8 cellular contexts compared by ENCODE assay signal in genomic region chr2:238320648-238321281, GRCh38. TPM values are rescaled to one million over a fixed set of nuclear protein-coding genes. Genes with fewer than 3 reads are reported as not detected.
DNase-seq lines count a peak whose midpoint lies in the region; ATAC-seq, FAIRE-seq and TF ChIP-seq lines count a peak whose summit lies in the region.

No MANE protein-coding gene starts in this region.

- H3K36me3 ChIP-seq in DND-41 (ENCODE audit: insufficient read depth, low read length) (no peaks in the 10 kb centered on the region), GM12878 (ENCODE audit: control insufficient read depth in 2 of 2, insufficient read depth in 2 of 2, low read length in 1 of 2) (no peaks in the 10 kb centered on the region; a peak in 1 of 4 replicates), left lung (no peaks in the 10 kb centered on the region), tibial artery (peaks cover 0 to 19% (median 3%) of the 10 kb centered on the region in 3 donors)

- intact Hi-C loops in GM12878 (cut with micrococcal nuclease; ENCODE audit: unreplicated experiment) = no loop called here
- intact Hi-C loops in left lung (cut with DNase I) = no loop called here
- intact Hi-C loops in tibial artery (cut with DNase I; ENCODE audit: low total_unique reads) = loop anchor here (2.0 kb wide), 1 partner anchor 32 kb away; the partner anchor contains the start of gene PER2

- no peak for TF ChIP-seq RAD21 in GM12878 (IDR thresholded peaks at IDR 0.05; ENCODE audit: insufficient read depth, low read depth, low read length)

- RAD21 ChIA-PET in GM12878 (lab: Charles Lee; ENCODE audit: unreplicated experiment) = no interaction called here

- WGBS in GM12878 (ENCODE audit: insufficient coverage, insufficient replicate concordance, low lambda C conversion rate, missing lambda C conversion rate) = 8% methylated on average over 25 of the region's 65 CpGs

- H3K4me1 ChIP-seq in DND-41 (ENCODE audit: insufficient read depth, low read length) (peaks cover 24% of the 10 kb centered on the region), GM12878 (ENCODE audit: control insufficient read depth, insufficient read depth, low read length) (peaks cover 7% of the 10 kb centered on the region), left lung (peaks cover 7 to 21% of the 10 kb centered on the region in 2 donors), tibial artery (peaks cover 0 to 26% (median 11%) of the 10 kb centered on the region in 4 donors)

- H3K79me2 ChIP-seq in DND-41 (ENCODE audit: insufficient read depth, low read length) (0 out of 2 replicates have a peak, but pooled peaks cover 3% of the 10 kb centered on the region), GM12878 (ENCODE audit: control insufficient read depth, insufficient read depth, low read length) (no peaks in the 10 kb centered on the region; the same call in 1 of the 2 replicates)

- SMC1A ChIA-PET in GM12878 (lab: Charles Lee; ENCODE audit: uncharacterized antibody, unreplicated experiment) = no interaction called here

- H4K20me1 ChIP-seq in DND-41 (ENCODE audit: insufficient read depth, low read length) = peaks cover 7% of the 10 kb centered on the region
- no peaks in the 10 kb centered on the region for H4K20me1 ChIP-seq in GM12878 (ENCODE audit: control insufficient read depth, insufficient read depth)

- TF ChIP-seq CTCF in DND-41 (IDR thresholded peaks at IDR 0.05; ENCODE audit: borderline replicate concordance, extremely low read depth, low read length, poor library complexity, severe bottlenecking) (no peak), GM12878 (IDR thresholded peaks at IDR 0.05 in 2 of 3, conservative IDR thresholded peaks at IDR 0.05 in 1 of 3; ENCODE audit: control insufficient read depth in 2 of 3, extremely low read depth in 1 of 3, insufficient read depth in 1 of 3, low read depth in 3 of 3, low read length in 3 of 3) (no peak), left lung (IDR thresholded peaks at IDR 0.05) (no peak), tibial artery (IDR thresholded peaks at IDR 0.05) (no peak)

- TF ChIP-seq EP300 in GM12878 (IDR thresholded peaks at IDR 0.05; ENCODE audit: borderline replicate concordance in 1 of 2, control insufficient read depth in 1 of 2, low read depth in 2 of 2, low read length in 2 of 2) = no peak

- no peak overlapping the region for H3K27ac ChIP-seq in DND-41 (ENCODE audit: low read length)
- no peak overlapping the region for H3K27ac ChIP-seq in GM12878 (ENCODE audit: control insufficient read depth, insufficient read depth)
- peak overlapping the region in 1 of 2 donors; percentile 33 for H3K27ac ChIP-seq in left lung
- H3K27ac ChIP-seq in tibial artery = peak overlapping the region; percentile 61 to 78

- H3K27me3 ChIP-seq in DND-41 (ENCODE audit: insufficient read depth, low read length, poor library complexity) (peaks cover 3% of the 10 kb centered on the region), GM12878 (replicated peaks in 1 of 2; ENCODE audit: control insufficient read depth in 2 of 2, insufficient read depth in 2 of 2, low read length in 1 of 2) (no peaks in the 10 kb centered on the region; a peak in 1 of 4 replicates), left lung (peaks cover 0 to 13% of the 10 kb centered on the region in 2 donors), tibial artery (no peaks in the 10 kb centered on the region)

- in situ Hi-C loops in GM12878 (cut with MboI) = no loop called here

- peak overlapping the region; percentile 64 for H2AFZ ChIP-seq in DND-41 (ENCODE audit: low read depth, low read length)
- H2AFZ ChIP-seq in GM12878 (ENCODE audit: control insufficient read depth, low read depth, low read length) = peak overlapping the region; percentile 39; the same call in 1 of the 2 replicates

- BruUV-seq in GM12878 (replicated peaks; lab: Mats Ljungman, UMichigan) = no TSS peak

- H3K9me3 ChIP-seq in DND-41 (ENCODE audit: insufficient read depth, low read length, severe bottlenecking) (no peaks in the 10 kb centered on the region), GM12878 (replicated peaks; ENCODE audit: control insufficient read depth, insufficient read depth, low read length) (no peaks in the 10 kb centered on the region), left lung (no peaks in the 10 kb centered on the region), tibial artery (no peaks in the 10 kb centered on the region)

- no peak for TF ChIP-seq POLR2A in GM12878 (IDR thresholded peaks at IDR 0.05; ENCODE audit: low read depth, low read length)

- DNase-seq in DND-41 (no peak), HPDE6-E6E7 (ENCODE audit: extremely low spot score) (peak; percentile 8), GM12878 (ENCODE audit: low read depth, low spot score) (no peak), left lung (peak in 1 of 2 donors; percentile 86), tibial artery (no peak), LoVo (ENCODE audit: low spot score) (no peak)
- no peak for DNase-seq in stimulated activated CD4-positive, alpha-beta T cell treated with anti-CD3 and anti-CD28 coated beads, Interleukin-4, amount 100 ng/mL, for 4 hours

- H3K4me3 ChIP-seq in DND-41 (ENCODE audit: low read depth in 1 of 2, low read length in 2 of 2) (peak overlapping the region; percentile 18 to 80; a peak in 3 of 4 replicates), GM12878 (peak overlapping the region; percentile 63), left lung (peak overlapping the region; percentile 64 to 67), tibial artery (peak overlapping the region; percentile 79 to 92)

- CTCF ChIA-PET in GM12878 (lab: Yijun Ruan, JAX) = no interaction called here

- POLR2A ChIA-PET in GM12878 (lab: Charles Lee) = interaction anchor here (1.2 to 1.4 kb wide), 2 partner anchors 8 to 32 kb away, joined by 3 to 4 read pairs; no protein-coding TSS in a partner anchor

- peak overlapping the region; percentile 63 for H3K9ac ChIP-seq in DND-41 (ENCODE audit: low read depth, low read length)
- H3K9ac ChIP-seq in GM12878 (ENCODE audit: control insufficient read depth, insufficient read depth, low read length) = peak overlapping the region; percentile 66

- no peak for FAIRE-seq in GM12878 (lab: Jason Lieb, UNC)

- peak overlapping the region; percentile 70 for H3K4me2 ChIP-seq in DND-41 (ENCODE audit: insufficient read depth, low read length)
- H3K4me2 ChIP-seq in GM12878 (ENCODE audit: control insufficient read depth, insufficient read depth) = peak overlapping the region; percentile 96

- peak; percentile 13; the same call in 2 of the 3 replicates for ATAC-seq in DND-41 (ENCODE audit: insufficient read depth, low read depth)
- peak; percentile 32 for ATAC-seq in GM21381 (IDR thresholded peaks at IDR 0.05; ENCODE audit: unreplicated experiment)
- peak; percentile 41 for ATAC-seq in GM12878
- ATAC-seq in left lung = peak; percentile 2

TF ChIP-seq in GM12878, 131 proteins besides CTCF, POLR2A, EP300 and RAD21 (continues in another document):
- TF ChIP-seq GABPA (IDR thresholded peaks at IDR 0.05; ENCODE audit: low read depth) = no peak

RNA-seq across cellular contexts. Expression of gene TRAF3IP1, which starts 0.4 kb away (rescaled TPM):
- total RNA-seq in GM12878 (2013; cell fraction: nucleolus; rRNA removed) = 5.9 and 7.2 TPM in 2 replicates
- 3.3 and 3.7 TPM in 2 replicates for total RNA-seq in GM12878 (2014; rRNA removed)
- 3.8 and 4.5 TPM in 2 replicates for total RNA-seq in GM12878 (2014; rRNA removed; fragmentation: Illumina TruSeq; extraction: Trizol)
- 7.5 and 10.9 TPM in 2 replicates for total RNA-seq in GM12878 (2021)
- 1.2 TPM for polyA plus RNA-seq in GM12878 (2011; ENCODE audit: low read depth)
- polyA plus RNA-seq in GM12878 (2011; rRNA removed) = 2.3 and 3.2 TPM in 2 replicates
- 1.6 and 2.6 TPM in 2 replicates for polyA plus RNA-seq in GM12878 (2011; cell fraction: cytosol; rRNA removed)
- 1.6 and 3.7 TPM in 2 replicates for polyA plus RNA-seq in GM12878 (2011; cell fraction: nucleus; rRNA removed)
- polyA plus RNA-seq in GM12878 (2012) = 2.7 TPM in 2 replicates
- polyA plus RNA-seq in GM12878 (2014; fragmentation: Illumina TruSeq; extraction: Trizol) = 6.8 and 12.5 TPM in 2 replicates
- 1 to 10 TPM; 1.6 to 2.1 TPM for polyA plus RNA-seq in GM12878 (2014; fragmentation: Nextera tagmentation; extraction: Ambion mirVana)
- polyA plus RNA-seq in GM12878 (2014; rRNA removed) = 3.8 and 4.2 TPM in 2 replicates
- 1 to 10 TPM; 2.0 to 7.4 TPM for polyA plus RNA-seq in GM12878 (2016; fragmentation: Nextera tagmentation; extraction: Ambion mirVana)
- 2.2 and 3.9 TPM in 2 replicates for polyA minus RNA-seq in GM12878 (2011; rRNA and poly(A)+ RNA removed)
- polyA minus RNA-seq in GM12878 (2011; cell fraction: cytosol; rRNA and poly(A)+ RNA removed) = 0.67 and 1.5 TPM in 2 replicates
- 1.9 and 2.1 TPM in 2 replicates for polyA minus RNA-seq in GM12878 (2011; cell fraction: nucleus; rRNA and poly(A)+ RNA removed)
- 10 to 100 TPM; 11.6 to 21.2 TPM for total RNA-seq in left lung

RNA-seq across cellular contexts. Expression of gene PER2, which starts 32.4 kb away (rescaled TPM):
- total RNA-seq in GM12878 (2013; cell fraction: nucleolus; rRNA removed) = 42.5 and 46.3 TPM in 2 replicates
- total RNA-seq in GM12878 (2014; rRNA removed) (6.4 and 8.7 TPM in 2 replicates), GM12878 (2014; rRNA removed; fragmentation: Illumina TruSeq; extraction: Trizol) (4.1 and 4.5 TPM in 2 replicates), GM12878 (2021) (11.1 and 15.1 TPM in 2 replicates), left lung (10 to 100 TPM in 1 of 2 donors, 1 to 10 TPM in 1; 7.7 to 14.2 TPM)
- 2.2 TPM for polyA plus RNA-seq in GM12878 (2011; ENCODE audit: low read depth)
- polyA plus RNA-seq in GM12878 (2011; rRNA removed) (2.9 and 4.7 TPM in 2 replicates), GM12878 (2014; fragmentation: Illumina TruSeq; extraction: Trizol) (3.8 and 4.9 TPM in 2 replicates), GM12878 (2014; fragmentation: Nextera tagmentation; extraction: Ambion mirVana) (1 to 10 TPM; 1.5 to 2.6 TPM), GM12878 (2014; rRNA removed) (4.2 and 5.7 TPM in 2 replicates), GM12878 (2016; fragmentation: Nextera tagmentation; extraction: Ambion mirVana) (1 to 10 TPM; 4.4 to 5.5 TPM)
- polyA plus RNA-seq in GM12878 (2011; cell fraction: cytosol; rRNA removed) = 3.8 and 5.4 TPM in 2 replicates
- 10.0 and 15.3 TPM in 2 replicates for polyA plus RNA-seq in GM12878 (2011; cell fraction: nucleus; rRNA removed)
- polyA plus RNA-seq in GM12878 (2012) = 3.7 and 4.1 TPM in 2 replicates
- 15.0 and 20.9 TPM in 2 replicates for polyA minus RNA-seq in GM12878 (2011; rRNA and poly(A)+ RNA removed)
- 6.5 and 8.2 TPM in 2 replicates for polyA minus RNA-seq in GM12878 (2011; cell fraction: cytosol; rRNA and poly(A)+ RNA removed)
- polyA minus RNA-seq in GM12878 (2011; cell fraction: nucleus; rRNA and poly(A)+ RNA removed) = 15.1 and 29.6 TPM in 2 replicates

Comparison
In these comparisons a context has a peak if more than half of its experiments do, and no peak if none do; other contexts are left out.
1. H3K27ac ChIP-seq: peak in tibial artery (2 of 2); none in DND-41 (single experiment) and GM12878 (single experiment).
2. Peak in every context shown above with its lines, with median percentiles within 50 percentile points of each other: ATAC-seq and H3K4me3 ChIP-seq.